Comparison of ENCODE assay signal across 1 cellular context in genomic region chr17:55431914-55432313, GRCh38.
A peak's percentile ranks its signal among the peaks of the same experiment; 100 is the strongest.
TF ChIP-seq lines count a peak whose summit lies in the region.

No MANE protein-coding gene starts in this region.

TF ChIP-seq in HepG2, 621 proteins besides CTCF, POLR2A, EP300 and RAD21:
- peak; percentile 55; the same call in 1 of the 2 replicates for TF ChIP-seq ZSCAN25 (CRISPR knock-in tag; IDR thresholded peaks at IDR 0.05)
- peak; percentile 100 for TF ChIP-seq HNRNPK (IDR thresholded peaks at IDR 0.05; ENCODE audit: low read depth, low read length, poor library complexity, severe bottlenecking)
- TF ChIP-seq PCBP1 (IDR thresholded peaks at IDR 0.05; ENCODE audit: borderline replicate concordance, low read depth, low read length), result peak; percentile 99
- TF ChIP-seq PCBP2 (optimal IDR thresholded peaks at IDR 0.05; ENCODE audit: low read depth, low read length, poor library complexity, severe bottlenecking), result peak; percentile 59
